8 cellular contexts compared by ENCODE assay signal in the genomic region with DNA sequence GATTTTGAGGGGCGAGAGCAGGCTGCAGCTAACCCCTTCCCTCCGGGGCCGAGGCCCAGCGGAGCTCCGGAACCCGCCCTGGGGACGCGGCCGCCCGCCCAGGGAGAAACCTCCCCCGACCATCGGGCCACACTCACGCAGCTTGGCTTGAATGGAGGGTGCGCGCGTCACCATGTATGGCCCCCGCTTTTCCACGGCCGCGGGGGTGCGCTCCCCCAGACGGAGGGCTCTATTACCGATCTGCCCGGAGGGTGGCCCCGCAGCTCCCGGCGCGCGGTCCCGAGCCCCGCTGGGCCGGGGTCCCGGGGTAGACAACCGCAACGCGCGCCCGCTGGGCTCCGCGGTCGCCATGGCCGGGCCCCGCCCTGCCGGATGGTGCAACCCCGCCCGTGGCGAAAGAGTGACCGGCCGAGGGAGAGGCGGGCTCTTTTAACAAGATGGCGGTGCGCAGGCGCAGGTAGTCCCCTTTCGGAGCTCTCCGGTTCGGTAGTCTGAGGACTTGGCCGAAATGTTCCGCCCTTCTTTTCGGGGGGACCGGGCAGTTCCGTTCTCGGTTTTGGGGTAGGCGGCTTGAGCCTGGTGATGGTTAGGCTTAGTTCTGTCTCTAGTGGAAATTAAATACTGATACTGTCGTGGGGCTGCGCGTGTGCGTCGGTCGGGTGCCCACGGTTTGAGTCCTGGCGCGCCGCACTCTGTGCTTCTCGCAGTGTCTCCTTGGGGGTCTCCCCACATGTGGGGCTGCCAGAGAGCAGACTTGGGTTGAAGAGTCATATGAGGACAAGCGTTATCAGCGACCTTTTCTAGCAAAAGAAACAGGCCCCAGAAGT. TPM values are rescaled to one million over a fixed set of nuclear protein-coding genes. Genes with fewer than 3 reads are reported as not detected.
DNase-seq lines count a peak whose midpoint lies in the region; ATAC-seq, FAIRE-seq and TF ChIP-seq lines count a peak whose summit lies in the region.

A gene with protein sequence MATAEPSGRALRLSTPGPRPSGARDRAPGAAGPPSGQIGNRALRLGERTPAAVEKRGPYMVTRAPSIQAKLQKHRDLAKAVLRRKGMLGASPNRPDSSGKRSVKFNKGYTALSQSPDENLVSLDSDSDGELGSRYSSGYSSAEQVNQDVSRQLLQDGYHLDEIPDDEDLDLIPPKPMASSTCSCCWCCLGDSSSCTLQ (minus strand): TSS at position 402 of the 827 bp plus-strand sequence. CDS start 51 bp downstream, at position 351.

- TF ChIP-seq POLR2A in thyroid gland (IDR thresholded peaks at IDR 0.05): peak; percentile 64 to 93

- CTCF ChIA-PET in HEK293T (lab: Yijun Ruan, JAX): interaction anchor here (0.9 to 1.1 kb wide), 2 partner anchors 29 to 44 kb away, joined by 3 read pairs; no protein-coding TSS in a partner anchor

- H3K4me3 ChIP-seq in pancreas (peak within 1 kb of the TSS; percentile 62 to 94 (median 71)), thyroid gland (replicated peaks in 1 of 3) (peak within 1 kb of the TSS; percentile 21 to 98 (median 96))

- DNase-seq in GM04504 (ENCODE audit: low read depth) (peak; percentile 73), HEK293T (ENCODE audit: extremely low spot score) (peak; percentile 98), NCI-H1092 (lab: John Stamatoyannopoulos, UW) (peak; percentile 73), SW 1271 (lab: John Stamatoyannopoulos, UW) (peak; percentile 72 to 90), Right ventricle myocardium inferior (ENCODE audit: missing footprints) (peak; percentile 98), pancreas (peak; percentile 88 to 98 (median 93)), thyroid gland (peak; percentile 93 to 96)
- DNase-seq in activated naive CD8-positive, alpha-beta T cell treated with anti-CD3 and anti-CD28 coated beads, Interleukin-2, amount 50 U/mL, for 16 hours (ENCODE audit: low read depth, low spot score): peak; percentile 25

- peaks cover 0 to 21% (median 8%) of the 10 kb centered on the region in 3 donors for H3K4me1 ChIP-seq in pancreas
- peaks cover 10 to 19% of the 10 kb centered on the region in 2 donors for H3K4me1 ChIP-seq in thyroid gland

- H3K27me3 ChIP-seq in pancreas (no peaks in the 10 kb centered on the region), thyroid gland (no peaks in the 10 kb centered on the region)

- no peak for TF ChIP-seq CTCF in pancreas (IDR thresholded peaks at IDR 0.05)
- TF ChIP-seq CTCF in thyroid gland (IDR thresholded peaks at IDR 0.05): no peak

- peak; percentile 94 for ATAC-seq in Right ventricle myocardium inferior
- ATAC-seq in pancreas: peak; percentile 96 to 99 (median 98)

- H3K27ac ChIP-seq in pancreas (peak within 1 kb of the TSS; percentile 58 to 89 (median 81)), thyroid gland (peak within 1 kb of the TSS; percentile 87 to 97 (median 93))

- no peak for FAIRE-seq in pancreas (lab: Jason Lieb, UNC)

- WGBS in pancreas, 2 donors: 0% methylated on average over 69 to 76 of the region's 76 CpGs
- WGBS in thyroid gland, 2 donors: 0 to 1% methylated on average over 21 to 47 of the region's 76 CpGs

- H3K9me3 ChIP-seq in pancreas (no peaks in the 10 kb centered on the region), thyroid gland (no peaks in the 10 kb centered on the region)

- intact Hi-C loops in Right ventricle myocardium inferior (cut with DNase I): loop anchor here (2.0 kb wide), 2 partner anchors 30 to 64 kb away; a partner anchor contains a TSS
- intact Hi-C loops in pancreas (cut with DNase I): no loop called here
- intact Hi-C loops in thyroid gland (cut with DNase I): loop anchor here (2.0 to 10.0 kb wide), 2 partner anchors 48 to 134 kb away; a partner anchor contains a TSS

- POLR2A ChIA-PET in HEK293T (lab: Yijun Ruan, JAX): interaction anchor here (0.6 to 3.7 kb wide), 34 partner anchors 10 to 356 kb away, joined by 3 to 35 read pairs (median 5); a partner anchor contains a TSS

- H3K36me3 ChIP-seq in pancreas (peaks cover 0 to 15% (median 0%) of the 10 kb centered on the region in 3 donors), thyroid gland (peaks cover 12 to 21% of the 10 kb centered on the region in 2 donors)

TF ChIP-seq in HEK293T, 16 proteins besides CTCF, POLR2A, EP300 and RAD21:
- TF ChIP-seq L3MBTL2 (conservative IDR thresholded peaks at IDR 0.05) (peak; percentile 51), FOXK2 (IDR thresholded peaks at IDR 0.05) (no peak), FOXM1 (IDR thresholded peaks at IDR 0.05; ENCODE audit: borderline replicate concordance) (peak; percentile 58; the same call in 1 of the 2 replicates)
TF ChIP-seq in HEK293T: peak in this region for 2.

RNA-seq across cellular contexts. Expression of the gene that starts here (rescaled TPM):
- total RNA-seq in Right ventricle myocardium inferior (110 TPM), pancreas (10 to 100 TPM; 18.2 to 33.8 (median 21.2) TPM), thyroid gland (100 to 1,000 TPM in 1 of 4 donors, 10 to 100 TPM in 3; 72.1 to 136 (median 88.2) TPM)
- 10 to 100 TPM; 19.3 to 27.6 TPM for polyA plus RNA-seq in pancreas

Comparison
In these comparisons a context has a peak if more than half of its experiments do, and no peak if none do; other contexts are left out.
1. Peak in every context shown above with its lines: DNase-seq, ATAC-seq, H3K4me3 ChIP-seq and H3K27ac ChIP-seq.
2. DNase-seq: peak in every context shown above with its lines; median percentile 98 in HEK293T; 98 in Right ventricle myocardium inferior; 94 in thyroid gland; 93 in pancreas; 81 in SW 1271; 73 in GM04504; 73 in NCI-H1092; 25 in activated naive CD8-positive, alpha-beta T cell treated with anti-CD3 and anti-CD28 coated beads, Interleukin-2, amount 50 U/mL, for 16 hours.
3. intact Hi-C loops: an anchor here in Right ventricle myocardium inferior (2.0 kb wide) and thyroid gland (2.0 to 10.0 kb wide); none called in pancreas.